In the genomic region with DNA sequence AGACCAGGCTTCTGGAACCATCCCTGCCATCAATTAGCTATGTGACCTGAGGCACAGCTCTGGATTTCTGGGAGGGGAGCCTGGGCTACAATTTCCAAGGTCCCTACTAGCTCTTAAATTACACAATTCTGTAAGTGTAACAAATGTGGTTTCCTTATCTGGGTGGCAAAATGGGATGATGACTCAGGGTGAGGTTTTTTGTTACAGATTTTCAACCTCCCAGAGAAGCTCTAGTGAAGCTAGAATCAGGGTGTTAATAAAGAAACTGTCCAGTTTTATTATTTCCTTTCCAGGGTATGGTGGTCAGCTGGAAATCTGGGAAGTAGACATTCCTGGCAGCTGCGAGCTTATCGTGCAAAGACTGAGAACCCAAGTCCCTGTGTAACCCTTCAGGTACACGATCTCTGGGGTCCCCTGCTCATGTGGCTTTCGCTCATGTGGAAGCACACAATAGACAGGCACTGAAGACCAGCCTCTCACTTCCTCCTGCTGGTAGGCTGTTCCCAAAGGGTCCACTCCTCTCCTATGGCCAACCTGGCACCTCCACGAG, we compare ENCODE assay signal across 8 cellular contexts. TPM values are rescaled to one million over a fixed set of nuclear protein-coding genes. Genes with fewer than 3 reads are reported as not detected.
A peak's percentile ranks its signal among the peaks of the same experiment; 100 is the strongest.
DNase-seq lines count a peak whose midpoint lies in the region; ATAC-seq and TF ChIP-seq lines count a peak whose summit lies in the region.

No MANE protein-coding gene starts in this region.

- intact Hi-C loops in right cardiac atrium (cut with DNase I) = no loop called here

- no peaks in the 10 kb centered on the region for H3K9me3 ChIP-seq in right cardiac atrium (ENCODE audit: control insufficient read depth, low read length)
- no peaks in the 10 kb centered on the region for H3K9me3 ChIP-seq in right atrium auricular region
- no peaks in the 10 kb centered on the region for H3K9me3 ChIP-seq in upper lobe of left lung

- H3K4me3 ChIP-seq in right cardiac atrium (ENCODE audit: low read length) (no peak overlapping the region), right atrium auricular region (no peak overlapping the region), WI38 (ENCODE audit: low read depth, low read length) (0 out of 2 replicates have a peak overlapping the region, but pooled peaks have one; percentile 13), upper lobe of left lung (no peak overlapping the region)

- no peak overlapping the region for H3K27ac ChIP-seq in right cardiac atrium (ENCODE audit: low read length)
- no peak overlapping the region for H3K27ac ChIP-seq in right atrium auricular region
- H3K27ac ChIP-seq in foreskin keratinocyte = no peak overlapping the region
- peak overlapping the region; percentile 64 to 85 (median 79) for H3K27ac ChIP-seq in upper lobe of left lung

- WGBS in right cardiac atrium = 61% methylated on average over 5 of the region's 5 CpGs
- 48 to 56% methylated on average over 5 of the region's 5 CpGs for WGBS in upper lobe of left lung, 2 donors

- peaks cover 7% of the 10 kb centered on the region for H3K4me1 ChIP-seq in right cardiac atrium (ENCODE audit: control insufficient read depth, insufficient read depth, low read length)
- peaks cover 0 to 4% of the 10 kb centered on the region in 2 donors for H3K4me1 ChIP-seq in right atrium auricular region
- no peaks in the 10 kb centered on the region for H3K4me1 ChIP-seq in foreskin keratinocyte
- peaks cover 69 to 80% (median 73%) of the 10 kb centered on the region in 4 donors for H3K4me1 ChIP-seq in upper lobe of left lung

- no peak for TF ChIP-seq POLR2A in upper lobe of left lung (IDR thresholded peaks at IDR 0.05)

- no peaks in the 10 kb centered on the region for H3K27me3 ChIP-seq in right cardiac atrium (ENCODE audit: control insufficient read depth, insufficient read depth)
- no peaks in the 10 kb centered on the region for H3K27me3 ChIP-seq in right atrium auricular region
- H3K27me3 ChIP-seq in foreskin keratinocyte = no peaks in the 10 kb centered on the region
- no peaks in the 10 kb centered on the region for H3K27me3 ChIP-seq in upper lobe of left lung

- TF ChIP-seq CTCF in right atrium auricular region (IDR thresholded peaks at IDR 0.05) = no peak
- no peak for TF ChIP-seq CTCF in WI38 (IDR thresholded peaks at IDR 0.05; ENCODE audit: low read depth, low read length)
- no peak for TF ChIP-seq CTCF in foreskin keratinocyte (conservative IDR thresholded peaks at IDR 0.05)
- TF ChIP-seq CTCF in upper lobe of left lung (IDR thresholded peaks at IDR 0.05) = no peak
- TF ChIP-seq CTCF in chondrocyte (IDR thresholded peaks at IDR 0.05) = no peak
- TF ChIP-seq CTCF in GM20000 (IDR thresholded peaks at IDR 0.05; ENCODE audit: extremely low read depth, missing control alignments) = no peak

- ATAC-seq in right cardiac atrium (peak; percentile 48 to 60), foreskin keratinocyte (peak; percentile 71), upper lobe of left lung (ENCODE audit: low FRiP score in 2 of 2) (peak; percentile 46 to 70)

- H3K27me3 Mint-ChIP-seq in chondrocyte (ENCODE audit: low read depth) = no peaks in the 10 kb centered on the region

- no peaks in the 10 kb centered on the region for H3K9me3 Mint-ChIP-seq in chondrocyte (ENCODE audit: low read depth)

- H3K4me1 Mint-ChIP-seq in chondrocyte (ENCODE audit: low read depth) = peaks cover 30% of the 10 kb centered on the region

- no peaks in the 10 kb centered on the region for H3K36me3 Mint-ChIP-seq in chondrocyte (ENCODE audit: low read depth)

- H3K4me3 Mint-ChIP-seq in chondrocyte (ENCODE audit: unreplicated experiment) = no peak overlapping the region

- DNase-seq in right cardiac atrium (no peak), right atrium auricular region (ENCODE audit: low spot score) (no peak), foreskin keratinocyte (peak in 1 of 2 donors; percentile 46), upper lobe of left lung (peak in 1 of 2 donors; percentile 41), chondrocyte (ENCODE audit: low spot score) (no peak), GM20000 (ENCODE audit: low spot score) (no peak), NCI-H128 (lab: John Stamatoyannopoulos, UW; ENCODE audit: unreplicated experiment) (no peak)

- no peak overlapping the region for H3K27ac Mint-ChIP-seq in chondrocyte (ENCODE audit: unreplicated experiment)

- TF ChIP-seq EP300 in upper lobe of left lung (IDR thresholded peaks at IDR 0.05) = no peak

- no peaks in the 10 kb centered on the region for H3K36me3 ChIP-seq in right atrium auricular region
- no peaks in the 10 kb centered on the region for H3K36me3 ChIP-seq in upper lobe of left lung

RNA-seq across cellular contexts. Expression of gene RAB27A, which starts 7.3 kb away (rescaled TPM):
- total RNA-seq in right cardiac atrium (10 to 100 TPM in 2 of 4 donors, 1 to 10 TPM in 2; 7.6 to 18.0 (median 9.7) TPM), right atrium auricular region (1 to 10 TPM; 5.0 to 7.9 TPM), foreskin keratinocyte (8.8 and 11.0 TPM in 2 replicates), upper lobe of left lung (10 to 100 TPM; 24.1 to 97.8 (median 62.5) TPM), chondrocyte (16.8 to 18.3 TPM (median 17.5 TPM) in 3 replicates)
- polyA plus RNA-seq in right cardiac atrium (3.0 TPM), foreskin keratinocyte (6.7 and 10.2 TPM in 2 replicates)

RNA-seq across cellular contexts. Expression of gene PIGBOS1, which starts 36.6 kb away (rescaled TPM):
- total RNA-seq in right cardiac atrium (10 to 100 TPM in 1 of 4 donors, 1 to 10 TPM in 3; 8.0 to 10.2 (median 9.0) TPM), right atrium auricular region (10 to 100 TPM; 11.4 to 14.8 TPM), foreskin keratinocyte (8.7 TPM in 2 replicates), upper lobe of left lung (10 to 100 TPM in 3 of 6 donors, 1 to 10 TPM in 3; 3.1 to 16.9 (median 10.1) TPM), chondrocyte (9.5 to 12.3 TPM (median 9.6 TPM) in 3 replicates)
- polyA plus RNA-seq in right cardiac atrium (21.5 TPM), foreskin keratinocyte (11.4 and 12.3 TPM in 2 replicates)

RNA-seq across cellular contexts. Expression of gene PIGB, which starts 36.7 kb away (rescaled TPM):
- 1 to 10 TPM; 3.2 to 6.7 (median 5.4) TPM for total RNA-seq in right cardiac atrium
- polyA plus RNA-seq in right cardiac atrium = 5.3 TPM
- total RNA-seq in right atrium auricular region = 1 to 10 TPM; 3.2 to 3.3 TPM
- total RNA-seq in foreskin keratinocyte = 12.7 and 14.9 TPM in 2 replicates
- 9.6 and 11.6 TPM in 2 replicates for polyA plus RNA-seq in foreskin keratinocyte
- 10 to 100 TPM in 3 of 6 donors, 1 to 10 TPM in 3; 3.0 to 14.7 (median 9.3) TPM for total RNA-seq in upper lobe of left lung
- 8.1 to 16.9 TPM (median 8.9 TPM) in 3 replicates for total RNA-seq in chondrocyte

Comparison
In these comparisons a context has a peak if more than half of its experiments do, and no peak if none do; other contexts are left out.
1. H3K27ac ChIP-seq: peak in upper lobe of left lung (4 of 4); none in right cardiac atrium (single experiment), right atrium auricular region (0 of 2) and foreskin keratinocyte (single experiment).
2. Peak in every context shown above with its lines, with median percentiles within 50 percentile points of each other: ATAC-seq.